Comparison of ENCODE assay signal across 2 cellular contexts in the genomic region with DNA sequence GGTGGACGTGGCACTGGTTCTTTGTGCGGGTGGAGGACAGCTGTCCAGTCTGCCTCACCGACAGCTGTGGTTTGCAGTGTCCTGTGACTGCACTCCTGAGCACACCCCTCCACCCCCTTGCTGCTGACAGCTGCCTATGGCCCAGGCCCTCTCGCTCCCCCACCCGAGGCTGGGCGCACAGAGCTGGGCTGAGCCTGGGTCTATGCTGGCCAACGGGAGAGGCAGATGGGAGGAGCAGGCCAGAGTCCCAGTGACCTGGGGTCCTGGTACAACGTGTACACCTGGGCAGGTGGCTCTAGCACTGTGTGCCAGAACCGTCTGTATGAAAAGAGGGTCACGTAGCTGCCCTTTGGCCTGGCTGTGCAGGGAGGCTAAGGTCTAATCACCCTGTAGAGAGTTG.
TF ChIP-seq lines count a peak whose summit lies in the region.

No MANE protein-coding gene starts in this region.

TF ChIP-seq in GM23338, 12 proteins besides CTCF, POLR2A, EP300 and RAD21:
- TF ChIP-seq, protein P1, sequence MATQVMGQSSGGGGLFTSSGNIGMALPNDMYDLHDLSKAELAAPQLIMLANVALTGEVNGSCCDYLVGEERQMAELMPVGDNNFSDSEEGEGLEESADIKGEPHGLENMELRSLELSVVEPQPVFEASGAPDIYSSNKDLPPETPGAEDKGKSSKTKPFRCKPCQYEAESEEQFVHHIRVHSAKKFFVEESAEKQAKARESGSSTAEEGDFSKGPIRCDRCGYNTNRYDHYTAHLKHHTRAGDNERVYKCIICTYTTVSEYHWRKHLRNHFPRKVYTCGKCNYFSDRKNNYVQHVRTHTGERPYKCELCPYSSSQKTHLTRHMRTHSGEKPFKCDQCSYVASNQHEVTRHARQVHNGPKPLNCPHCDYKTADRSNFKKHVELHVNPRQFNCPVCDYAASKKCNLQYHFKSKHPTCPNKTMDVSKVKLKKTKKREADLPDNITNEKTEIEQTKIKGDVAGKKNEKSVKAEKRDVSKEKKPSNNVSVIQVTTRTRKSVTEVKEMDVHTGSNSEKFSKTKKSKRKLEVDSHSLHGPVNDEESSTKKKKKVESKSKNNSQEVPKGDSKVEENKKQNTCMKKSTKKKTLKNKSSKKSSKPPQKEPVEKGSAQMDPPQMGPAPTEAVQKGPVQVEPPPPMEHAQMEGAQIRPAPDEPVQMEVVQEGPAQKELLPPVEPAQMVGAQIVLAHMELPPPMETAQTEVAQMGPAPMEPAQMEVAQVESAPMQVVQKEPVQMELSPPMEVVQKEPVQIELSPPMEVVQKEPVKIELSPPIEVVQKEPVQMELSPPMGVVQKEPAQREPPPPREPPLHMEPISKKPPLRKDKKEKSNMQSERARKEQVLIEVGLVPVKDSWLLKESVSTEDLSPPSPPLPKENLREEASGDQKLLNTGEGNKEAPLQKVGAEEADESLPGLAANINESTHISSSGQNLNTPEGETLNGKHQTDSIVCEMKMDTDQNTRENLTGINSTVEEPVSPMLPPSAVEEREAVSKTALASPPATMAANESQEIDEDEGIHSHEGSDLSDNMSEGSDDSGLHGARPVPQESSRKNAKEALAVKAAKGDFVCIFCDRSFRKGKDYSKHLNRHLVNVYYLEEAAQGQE (IDR thresholded peaks at IDR 0.05; ENCODE audit: unreplicated experiment): no peak
- TF ChIP-seq NANOG (IDR thresholded peaks at IDR 0.05; ENCODE audit: borderline replicate concordance): no peak
- no peak for TF ChIP-seq ZNF114 (CRISPR knock-in tag; IDR thresholded peaks at IDR 0.05)
- TF ChIP-seq CREB1 (CRISPR knock-in tag; IDR thresholded peaks at IDR 0.05; ENCODE audit: low read depth): no peak
- TF ChIP-seq POLR2AphosphoS5 (IDR thresholded peaks at IDR 0.05; ENCODE audit: low read depth): no peak
- TF ChIP-seq EZH2phosphoT487 (IDR thresholded peaks at IDR 0.05; ENCODE audit: unreplicated experiment): no peak
- TF ChIP-seq JUNB (IDR thresholded peaks at IDR 0.05; ENCODE audit: unreplicated experiment): no peak
- TF ChIP-seq EZH2 (IDR thresholded peaks at IDR 0.05; ENCODE audit: low read depth, unreplicated experiment): no peak
- TF ChIP-seq, protein P2, sequence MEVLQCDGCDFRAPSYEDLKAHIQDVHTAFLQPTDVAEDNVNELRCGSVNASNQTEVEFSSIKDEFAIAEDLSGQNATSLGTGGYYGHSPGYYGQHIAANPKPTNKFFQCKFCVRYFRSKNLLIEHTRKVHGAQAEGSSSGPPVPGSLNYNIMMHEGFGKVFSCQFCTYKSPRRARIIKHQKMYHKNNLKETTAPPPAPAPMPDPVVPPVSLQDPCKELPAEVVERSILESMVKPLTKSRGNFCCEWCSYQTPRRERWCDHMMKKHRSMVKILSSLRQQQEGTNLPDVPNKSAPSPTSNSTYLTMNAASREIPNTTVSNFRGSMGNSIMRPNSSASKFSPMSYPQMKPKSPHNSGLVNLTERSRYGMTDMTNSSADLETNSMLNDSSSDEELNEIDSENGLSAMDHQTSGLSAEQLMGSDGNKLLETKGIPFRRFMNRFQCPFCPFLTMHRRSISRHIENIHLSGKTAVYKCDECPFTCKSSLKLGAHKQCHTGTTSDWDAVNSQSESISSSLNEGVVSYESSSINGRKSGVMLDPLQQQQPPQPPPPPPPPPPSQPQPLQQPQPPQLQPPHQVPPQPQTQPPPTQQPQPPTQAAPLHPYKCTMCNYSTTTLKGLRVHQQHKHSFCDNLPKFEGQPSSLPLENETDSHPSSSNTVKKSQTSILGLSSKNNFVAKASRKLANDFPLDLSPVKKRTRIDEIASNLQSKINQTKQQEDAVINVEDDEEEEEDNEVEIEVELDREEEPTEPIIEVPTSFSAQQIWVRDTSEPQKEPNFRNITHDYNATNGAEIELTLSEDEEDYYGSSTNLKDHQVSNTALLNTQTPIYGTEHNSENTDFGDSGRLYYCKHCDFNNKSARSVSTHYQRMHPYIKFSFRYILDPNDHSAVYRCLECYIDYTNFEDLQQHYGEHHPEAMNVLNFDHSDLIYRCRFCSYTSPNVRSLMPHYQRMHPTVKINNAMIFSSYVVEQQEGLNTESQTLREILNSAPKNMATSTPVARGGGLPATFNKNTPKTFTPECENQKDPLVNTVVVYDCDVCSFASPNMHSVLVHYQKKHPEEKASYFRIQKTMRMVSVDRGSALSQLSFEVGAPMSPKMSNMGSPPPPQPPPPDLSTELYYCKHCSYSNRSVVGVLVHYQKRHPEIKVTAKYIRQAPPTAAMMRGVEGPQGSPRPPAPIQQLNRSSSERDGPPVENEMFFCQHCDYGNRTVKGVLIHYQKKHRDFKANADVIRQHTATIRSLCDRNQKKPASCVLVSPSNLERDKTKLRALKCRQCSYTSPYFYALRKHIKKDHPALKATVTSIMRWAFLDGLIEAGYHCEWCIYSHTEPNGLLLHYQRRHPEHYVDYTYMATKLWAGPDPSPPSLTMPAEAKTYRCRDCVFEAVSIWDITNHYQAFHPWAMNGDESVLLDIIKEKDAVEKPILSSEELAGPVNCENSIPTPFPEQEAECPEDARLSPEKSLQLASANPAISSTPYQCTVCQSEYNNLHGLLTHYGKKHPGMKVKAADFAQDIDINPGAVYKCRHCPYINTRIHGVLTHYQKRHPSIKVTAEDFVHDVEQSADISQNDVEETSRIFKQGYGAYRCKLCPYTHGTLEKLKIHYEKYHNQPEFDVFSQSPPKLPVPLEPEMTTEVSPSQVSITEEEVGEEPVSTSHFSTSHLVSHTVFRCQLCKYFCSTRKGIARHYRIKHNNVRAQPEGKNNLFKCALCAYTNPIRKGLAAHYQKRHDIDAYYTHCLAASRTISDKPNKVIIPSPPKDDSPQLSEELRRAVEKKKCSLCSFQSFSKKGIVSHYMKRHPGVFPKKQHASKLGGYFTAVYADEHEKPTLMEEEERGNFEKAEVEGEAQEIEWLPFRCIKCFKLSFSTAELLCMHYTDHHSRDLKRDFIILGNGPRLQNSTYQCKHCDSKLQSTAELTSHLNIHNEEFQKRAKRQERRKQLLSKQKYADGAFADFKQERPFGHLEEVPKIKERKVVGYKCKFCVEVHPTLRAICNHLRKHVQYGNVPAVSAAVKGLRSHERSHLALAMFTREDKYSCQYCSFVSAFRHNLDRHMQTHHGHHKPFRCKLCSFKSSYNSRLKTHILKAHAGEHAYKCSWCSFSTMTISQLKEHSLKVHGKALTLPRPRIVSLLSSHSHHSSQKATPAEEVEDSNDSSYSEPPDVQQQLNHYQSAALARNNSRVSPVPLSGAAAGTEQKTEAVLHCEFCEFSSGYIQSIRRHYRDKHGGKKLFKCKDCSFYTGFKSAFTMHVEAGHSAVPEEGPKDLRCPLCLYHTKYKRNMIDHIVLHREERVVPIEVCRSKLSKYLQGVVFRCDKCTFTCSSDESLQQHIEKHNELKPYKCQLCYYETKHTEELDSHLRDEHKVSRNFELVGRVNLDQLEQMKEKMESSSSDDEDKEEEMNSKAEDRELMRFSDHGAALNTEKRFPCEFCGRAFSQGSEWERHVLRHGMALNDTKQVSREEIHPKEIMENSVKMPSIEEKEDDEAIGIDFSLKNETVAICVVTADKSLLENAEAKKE (CRISPR knock-in tag; IDR thresholded peaks at IDR 0.05): no peak
- no peak for TF ChIP-seq STAT1 (IDR thresholded peaks at IDR 0.05; ENCODE audit: unreplicated experiment)
- no peak for TF ChIP-seq ZNF331 (CRISPR knock-in tag; IDR thresholded peaks at IDR 0.05; ENCODE audit: low read depth)

TF ChIP-seq in HepG2, 621 proteins besides CTCF, POLR2A, EP300 and RAD21:
- TF ChIP-seq, protein P3, sequence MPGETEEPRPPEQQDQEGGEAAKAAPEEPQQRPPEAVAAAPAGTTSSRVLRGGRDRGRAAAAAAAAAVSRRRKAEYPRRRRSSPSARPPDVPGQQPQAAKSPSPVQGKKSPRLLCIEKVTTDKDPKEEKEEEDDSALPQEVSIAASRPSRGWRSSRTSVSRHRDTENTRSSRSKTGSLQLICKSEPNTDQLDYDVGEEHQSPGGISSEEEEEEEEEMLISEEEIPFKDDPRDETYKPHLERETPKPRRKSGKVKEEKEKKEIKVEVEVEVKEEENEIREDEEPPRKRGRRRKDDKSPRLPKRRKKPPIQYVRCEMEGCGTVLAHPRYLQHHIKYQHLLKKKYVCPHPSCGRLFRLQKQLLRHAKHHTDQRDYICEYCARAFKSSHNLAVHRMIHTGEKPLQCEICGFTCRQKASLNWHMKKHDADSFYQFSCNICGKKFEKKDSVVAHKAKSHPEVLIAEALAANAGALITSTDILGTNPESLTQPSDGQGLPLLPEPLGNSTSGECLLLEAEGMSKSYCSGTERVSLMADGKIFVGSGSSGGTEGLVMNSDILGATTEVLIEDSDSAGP (CRISPR knock-in tag; IDR thresholded peaks at IDR 0.05; ENCODE audit: borderline replicate concordance): 0 out of 2 replicates have a peak, but pooled peaks have one; percentile 38
- no peak for TF ChIP-seq XBP1 (CRISPR knock-in tag; IDR thresholded peaks at IDR 0.05)
